Comparison of ENCODE assay signal across 15 cellular contexts in genomic region chr15:42009022-42009421, GRCh38. TPM values are rescaled to one million over a fixed set of nuclear protein-coding genes. Genes with fewer than 3 reads are reported as not detected.
DNase-seq lines count a peak whose midpoint lies in the region; ATAC-seq and TF ChIP-seq lines count a peak whose summit lies in the region.
"Had no signal": no experiment of that assay in that cellular context is flagged by ENCODE, and none has a peak within 500 bp of the region (broad histone marks: within the 10 kb centered on the region; RNA-seq: fewer than 3 reads in every experiment).

No MANE protein-coding gene starts in this region.

- H3K27ac Mint-ChIP-seq in activated naive CD8-positive, alpha-beta T cell = peak overlapping the region; percentile 2
- H3K27ac Mint-ChIP-seq in activated naive CD8-positive, alpha-beta T cell treated with anti-CD3 and anti-CD28 coated beads, Interleukin-2, amount 50 U/mL, for 24 hours = no peak overlapping the region
- H3K27ac Mint-ChIP-seq in activated T-helper 17 cell treated with anti-CD3 and anti-CD28 coated beads, Interleukin-2, amount 50 U/mL, for 72 hours = peak overlapping the region; percentile 94
- H3K27ac Mint-ChIP-seq in central memory CD8-positive, alpha-beta T cell (ENCODE audit: low read depth) = peak overlapping the region; percentile 35
- no peak overlapping the region for H3K27ac Mint-ChIP-seq in T-helper 17 cell
- H3K27ac Mint-ChIP-seq: B cell; CD4-positive, alpha-beta T cell; GM23338 had no signal

- H3K9me3 Mint-ChIP-seq in activated naive CD8-positive, alpha-beta T cell (ENCODE audit: low read depth) = no peaks in the 10 kb centered on the region
- H3K9me3 Mint-ChIP-seq in activated naive CD8-positive, alpha-beta T cell treated with anti-CD3 and anti-CD28 coated beads, Interleukin-2, amount 50 U/mL, for 24 hours = no peaks in the 10 kb centered on the region
- H3K9me3 Mint-ChIP-seq in activated T-helper 17 cell treated with anti-CD3 and anti-CD28 coated beads, Interleukin-2, amount 50 U/mL, for 72 hours = no peaks in the 10 kb centered on the region
- H3K9me3 Mint-ChIP-seq in central memory CD8-positive, alpha-beta T cell = no peaks in the 10 kb centered on the region
- H3K9me3 Mint-ChIP-seq: CD4-positive, alpha-beta T cell; GM23338 had no signal

- no peak for TF ChIP-seq CTCF in left lung (IDR thresholded peaks at IDR 0.05)

- no peak for ATAC-seq in activated naive CD8-positive, alpha-beta T cell treated with anti-CD3 and anti-CD28 coated beads, Interleukin-2, amount 50 U/mL, for 24 hours
- no peak for ATAC-seq in activated T-helper 17 cell treated with anti-CD3 and anti-CD28 coated beads, Interleukin-2, amount 50 U/mL, for 72 hours (replicated peaks)
- ATAC-seq in central memory CD8-positive, alpha-beta T cell (replicated peaks; ENCODE audit: extremely low read depth, poor library complexity, severe bottlenecking) = no peak
- ATAC-seq in T-helper 17 cell = no peak
- ATAC-seq in left lung = no peak
- ATAC-seq: GM23338 had no signal

- H3K27me3 ChIP-seq in left lung = no peaks in the 10 kb centered on the region

- H3K4me1 Mint-ChIP-seq in activated naive CD8-positive, alpha-beta T cell (ENCODE audit: low read depth) = peaks cover 11% of the 10 kb centered on the region
- peaks cover 24% of the 10 kb centered on the region for H3K4me1 Mint-ChIP-seq in activated naive CD8-positive, alpha-beta T cell treated with anti-CD3 and anti-CD28 coated beads, Interleukin-2, amount 50 U/mL, for 24 hours
- H3K4me1 Mint-ChIP-seq in activated T-helper 17 cell treated with anti-CD3 and anti-CD28 coated beads, Interleukin-2, amount 50 U/mL, for 72 hours = peaks cover 29% of the 10 kb centered on the region
- peaks cover 4% of the 10 kb centered on the region for H3K4me1 Mint-ChIP-seq in central memory CD8-positive, alpha-beta T cell
- H3K4me1 Mint-ChIP-seq in T-helper 17 cell = peaks cover 4% of the 10 kb centered on the region

- no peaks in the 10 kb centered on the region for H3K9me3 ChIP-seq in T-helper 17 cell (ENCODE audit: control insufficient read depth, low read length, poor library complexity, severe bottlenecking)
- no peaks in the 10 kb centered on the region for H3K9me3 ChIP-seq in left lung

- no peaks in the 10 kb centered on the region for H3K36me3 ChIP-seq in left lung

- no peak overlapping the region for H3K4me3 ChIP-seq in left lung
- H3K4me3 ChIP-seq: GM23338 had no signal

- H3K27me3 Mint-ChIP-seq in activated naive CD8-positive, alpha-beta T cell = no peaks in the 10 kb centered on the region
- peaks cover 3% of the 10 kb centered on the region for H3K27me3 Mint-ChIP-seq in activated naive CD8-positive, alpha-beta T cell treated with anti-CD3 and anti-CD28 coated beads, Interleukin-2, amount 50 U/mL, for 24 hours
- no peaks in the 10 kb centered on the region for H3K27me3 Mint-ChIP-seq in activated T-helper 17 cell treated with anti-CD3 and anti-CD28 coated beads, Interleukin-2, amount 50 U/mL, for 72 hours
- no peaks in the 10 kb centered on the region for H3K27me3 Mint-ChIP-seq in central memory CD8-positive, alpha-beta T cell
- peaks cover 1% of the 10 kb centered on the region for H3K27me3 Mint-ChIP-seq in T-helper 17 cell
- H3K27me3 Mint-ChIP-seq: B cell; CD4-positive, alpha-beta T cell had no signal

- DNase-seq in activated naive CD8-positive, alpha-beta T cell treated with anti-CD3 and anti-CD28 coated beads, Interleukin-2, amount 50 U/mL, for 24 hours = no peak
- no peak for DNase-seq in central memory CD8-positive, alpha-beta T cell (ENCODE audit: low spot score in 2 of 2)
- DNase-seq in dedifferentiated amniotic fluid mesenchymal stem cell (ENCODE audit: extremely low spot score) (no peak), T-helper 17 cell (no peak), left lung (no peak)
- DNase-seq: C1 segment of cervical spinal cord; CD4-positive, alpha-beta T cell; DMS79; H7 had no signal

- intact Hi-C loops in left lung (cut with DNase I) = no loop called here

- peaks cover 0 to 5% of the 10 kb centered on the region in 2 donors for H3K4me1 ChIP-seq in left lung

- no peaks in the 10 kb centered on the region for H3K36me3 Mint-ChIP-seq in activated naive CD8-positive, alpha-beta T cell
- no peaks in the 10 kb centered on the region for H3K36me3 Mint-ChIP-seq in activated naive CD8-positive, alpha-beta T cell treated with anti-CD3 and anti-CD28 coated beads, Interleukin-2, amount 50 U/mL, for 24 hours (ENCODE audit: low read depth)
- H3K36me3 Mint-ChIP-seq in activated T-helper 17 cell treated with anti-CD3 and anti-CD28 coated beads, Interleukin-2, amount 50 U/mL, for 72 hours (ENCODE audit: low read depth) = no peaks in the 10 kb centered on the region
- no peaks in the 10 kb centered on the region for H3K36me3 Mint-ChIP-seq in central memory CD8-positive, alpha-beta T cell (ENCODE audit: insufficient read depth)
- H3K36me3 Mint-ChIP-seq in T-helper 17 cell (ENCODE audit: low read depth) = no peaks in the 10 kb centered on the region

- H3K27ac ChIP-seq in left lung = no peak overlapping the region

- H3K4me3 Mint-ChIP-seq in activated naive CD8-positive, alpha-beta T cell = no peak overlapping the region
- no peak overlapping the region for H3K4me3 Mint-ChIP-seq in activated naive CD8-positive, alpha-beta T cell treated with anti-CD3 and anti-CD28 coated beads, Interleukin-2, amount 50 U/mL, for 24 hours
- no peak overlapping the region for H3K4me3 Mint-ChIP-seq in activated T-helper 17 cell treated with anti-CD3 and anti-CD28 coated beads, Interleukin-2, amount 50 U/mL, for 72 hours
- H3K4me3 Mint-ChIP-seq in central memory CD8-positive, alpha-beta T cell = peak overlapping the region; percentile 23
- no peak overlapping the region for H3K4me3 Mint-ChIP-seq in T-helper 17 cell
- H3K4me3 Mint-ChIP-seq: B cell; CD4-positive, alpha-beta T cell; GM23338 had no signal

RNA-seq across cellular contexts. Expression of gene PLA2G4E, which starts 11.8 kb away (rescaled TPM):
- total RNA-seq in activated T-helper 17 cell treated with anti-CD3 and anti-CD28 coated beads, Interleukin-2, amount 50 U/mL, for 72 hours = under 1 TPM in 1 of 2 donors, not detected in 1; 0.13 TPM
- total RNA-seq in T-helper 17 cell (not detected), left lung (1 to 10 TPM in 1 of 2 donors, under 1 TPM in 1; 0.12 to 1.2 TPM)
- total RNA-seq: A172; B cell; CD4-positive, alpha-beta T cell; G401; GM23338; H7 had no signal

RNA-seq across cellular contexts. Expression of gene EHD4, which starts 36.7 kb away (rescaled TPM):
- 10 to 100 TPM; 51.0 to 56.3 TPM for total RNA-seq in activated T-helper 17 cell treated with anti-CD3 and anti-CD28 coated beads, Interleukin-2, amount 50 U/mL, for 72 hours
- total RNA-seq in T-helper 17 cell (10 to 100 TPM; 57.6 to 79.9 TPM), left lung (10 to 100 TPM; 23.0 to 32.6 TPM)

Comparison
In these comparisons a context has a peak if more than half of its experiments do, and no peak if none do; other contexts are left out.
1. H3K27ac Mint-ChIP-seq: peak in activated naive CD8-positive, alpha-beta T cell (single experiment), activated T-helper 17 cell treated with anti-CD3 and anti-CD28 coated beads, Interleukin-2, amount 50 U/mL, for 72 hours (single experiment) and central memory CD8-positive, alpha-beta T cell (single experiment); none in activated naive CD8-positive, alpha-beta T cell treated with anti-CD3 and anti-CD28 coated beads, Interleukin-2, amount 50 U/mL, for 24 hours (single experiment) and T-helper 17 cell (single experiment).